Comparison of ENCODE assay signal across 1 cellular context in the genomic region with DNA sequence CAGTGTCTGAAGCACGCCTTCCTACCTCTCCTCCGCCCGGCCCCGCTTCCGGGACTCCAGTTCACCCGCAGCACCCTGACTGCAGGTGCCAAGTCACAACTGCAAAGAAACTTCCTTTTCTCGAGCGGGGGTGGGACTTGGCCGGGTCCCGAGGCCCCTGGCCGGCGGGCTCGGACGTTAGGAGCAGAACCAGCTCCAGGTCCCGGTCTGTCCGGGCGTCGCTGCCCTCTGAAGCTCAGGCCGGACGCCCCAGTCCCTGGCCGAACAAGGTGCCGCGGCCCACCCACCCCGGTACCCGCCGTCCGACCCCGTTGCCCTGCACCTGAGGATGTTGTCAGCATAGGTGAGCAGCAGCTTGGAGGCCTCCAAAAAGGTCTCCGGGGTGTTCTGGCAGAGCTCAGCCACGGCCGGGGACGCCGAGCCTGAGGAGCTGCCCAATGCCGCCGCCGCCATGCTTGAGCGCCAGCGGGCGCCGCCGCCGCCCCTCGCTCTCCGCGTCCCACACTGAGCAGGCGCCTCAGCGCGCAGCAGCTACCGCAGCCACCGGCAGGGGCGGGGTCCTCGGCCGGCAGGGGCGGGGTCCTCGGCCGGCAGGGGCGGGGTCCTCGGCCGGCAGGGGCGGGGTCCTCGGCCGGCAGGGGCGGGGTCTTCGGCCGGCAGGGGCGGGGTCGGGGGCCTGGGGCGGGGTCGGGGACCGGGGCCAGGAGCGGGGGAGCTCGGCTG.
TF ChIP-seq lines count a peak whose summit lies in the region.

A gene with protein sequence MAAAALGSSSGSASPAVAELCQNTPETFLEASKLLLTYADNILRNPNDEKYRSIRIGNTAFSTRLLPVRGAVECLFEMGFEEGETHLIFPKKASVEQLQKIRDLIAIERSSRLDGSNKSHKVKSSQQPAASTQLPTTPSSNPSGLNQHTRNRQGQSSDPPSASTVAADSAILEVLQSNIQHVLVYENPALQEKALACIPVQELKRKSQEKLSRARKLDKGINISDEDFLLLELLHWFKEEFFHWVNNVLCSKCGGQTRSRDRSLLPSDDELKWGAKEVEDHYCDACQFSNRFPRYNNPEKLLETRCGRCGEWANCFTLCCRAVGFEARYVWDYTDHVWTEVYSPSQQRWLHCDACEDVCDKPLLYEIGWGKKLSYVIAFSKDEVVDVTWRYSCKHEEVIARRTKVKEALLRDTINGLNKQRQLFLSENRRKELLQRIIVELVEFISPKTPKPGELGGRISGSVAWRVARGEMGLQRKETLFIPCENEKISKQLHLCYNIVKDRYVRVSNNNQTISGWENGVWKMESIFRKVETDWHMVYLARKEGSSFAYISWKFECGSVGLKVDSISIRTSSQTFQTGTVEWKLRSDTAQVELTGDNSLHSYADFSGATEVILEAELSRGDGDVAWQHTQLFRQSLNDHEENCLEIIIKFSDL (minus strand): TSS at position 506 of the 723 bp plus-strand sequence. CDS start 53 bp downstream, at position 453.

TF ChIP-seq in HepG2, 621 proteins besides CTCF, POLR2A, EP300 and RAD21 (continued from another document and continues in another):
- no peak for TF ChIP-seq PPARG (CRISPR knock-in tag; conservative IDR thresholded peaks at IDR 0.05)
- TF ChIP-seq PHF21A (CRISPR knock-in tag; IDR thresholded peaks at IDR 0.05) = no peak
- no peak for TF ChIP-seq IKZF4 (CRISPR knock-in tag; IDR thresholded peaks at IDR 0.05; ENCODE audit: borderline replicate concordance, low read depth, not compliant biosample characterization)
- TF ChIP-seq ZNF484 (CRISPR knock-in tag; IDR thresholded peaks at IDR 0.05; ENCODE audit: borderline replicate concordance, low read depth) = no peak
- TF ChIP-seq MNT (IDR thresholded peaks at IDR 0.05) = no peak
- TF ChIP-seq, protein P1, sequence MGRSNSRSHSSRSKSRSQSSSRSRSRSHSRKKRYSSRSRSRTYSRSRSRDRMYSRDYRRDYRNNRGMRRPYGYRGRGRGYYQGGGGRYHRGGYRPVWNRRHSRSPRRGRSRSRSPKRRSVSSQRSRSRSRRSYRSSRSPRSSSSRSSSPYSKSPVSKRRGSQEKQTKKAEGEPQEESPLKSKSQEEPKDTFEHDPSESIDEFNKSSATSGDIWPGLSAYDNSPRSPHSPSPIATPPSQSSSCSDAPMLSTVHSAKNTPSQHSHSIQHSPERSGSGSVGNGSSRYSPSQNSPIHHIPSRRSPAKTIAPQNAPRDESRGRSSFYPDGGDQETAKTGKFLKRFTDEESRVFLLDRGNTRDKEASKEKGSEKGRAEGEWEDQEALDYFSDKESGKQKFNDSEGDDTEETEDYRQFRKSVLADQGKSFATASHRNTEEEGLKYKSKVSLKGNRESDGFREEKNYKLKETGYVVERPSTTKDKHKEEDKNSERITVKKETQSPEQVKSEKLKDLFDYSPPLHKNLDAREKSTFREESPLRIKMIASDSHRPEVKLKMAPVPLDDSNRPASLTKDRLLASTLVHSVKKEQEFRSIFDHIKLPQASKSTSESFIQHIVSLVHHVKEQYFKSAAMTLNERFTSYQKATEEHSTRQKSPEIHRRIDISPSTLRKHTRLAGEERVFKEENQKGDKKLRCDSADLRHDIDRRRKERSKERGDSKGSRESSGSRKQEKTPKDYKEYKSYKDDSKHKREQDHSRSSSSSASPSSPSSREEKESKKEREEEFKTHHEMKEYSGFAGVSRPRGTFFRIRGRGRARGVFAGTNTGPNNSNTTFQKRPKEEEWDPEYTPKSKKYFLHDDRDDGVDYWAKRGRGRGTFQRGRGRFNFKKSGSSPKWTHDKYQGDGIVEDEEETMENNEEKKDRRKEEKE (IDR thresholded peaks at IDR 0.05) = no peak
- TF ChIP-seq ZNF619 (CRISPR knock-in tag; IDR thresholded peaks at IDR 0.05) = peak; percentile 46; the same call in 1 of the 2 replicates
- TF ChIP-seq, protein P2, sequence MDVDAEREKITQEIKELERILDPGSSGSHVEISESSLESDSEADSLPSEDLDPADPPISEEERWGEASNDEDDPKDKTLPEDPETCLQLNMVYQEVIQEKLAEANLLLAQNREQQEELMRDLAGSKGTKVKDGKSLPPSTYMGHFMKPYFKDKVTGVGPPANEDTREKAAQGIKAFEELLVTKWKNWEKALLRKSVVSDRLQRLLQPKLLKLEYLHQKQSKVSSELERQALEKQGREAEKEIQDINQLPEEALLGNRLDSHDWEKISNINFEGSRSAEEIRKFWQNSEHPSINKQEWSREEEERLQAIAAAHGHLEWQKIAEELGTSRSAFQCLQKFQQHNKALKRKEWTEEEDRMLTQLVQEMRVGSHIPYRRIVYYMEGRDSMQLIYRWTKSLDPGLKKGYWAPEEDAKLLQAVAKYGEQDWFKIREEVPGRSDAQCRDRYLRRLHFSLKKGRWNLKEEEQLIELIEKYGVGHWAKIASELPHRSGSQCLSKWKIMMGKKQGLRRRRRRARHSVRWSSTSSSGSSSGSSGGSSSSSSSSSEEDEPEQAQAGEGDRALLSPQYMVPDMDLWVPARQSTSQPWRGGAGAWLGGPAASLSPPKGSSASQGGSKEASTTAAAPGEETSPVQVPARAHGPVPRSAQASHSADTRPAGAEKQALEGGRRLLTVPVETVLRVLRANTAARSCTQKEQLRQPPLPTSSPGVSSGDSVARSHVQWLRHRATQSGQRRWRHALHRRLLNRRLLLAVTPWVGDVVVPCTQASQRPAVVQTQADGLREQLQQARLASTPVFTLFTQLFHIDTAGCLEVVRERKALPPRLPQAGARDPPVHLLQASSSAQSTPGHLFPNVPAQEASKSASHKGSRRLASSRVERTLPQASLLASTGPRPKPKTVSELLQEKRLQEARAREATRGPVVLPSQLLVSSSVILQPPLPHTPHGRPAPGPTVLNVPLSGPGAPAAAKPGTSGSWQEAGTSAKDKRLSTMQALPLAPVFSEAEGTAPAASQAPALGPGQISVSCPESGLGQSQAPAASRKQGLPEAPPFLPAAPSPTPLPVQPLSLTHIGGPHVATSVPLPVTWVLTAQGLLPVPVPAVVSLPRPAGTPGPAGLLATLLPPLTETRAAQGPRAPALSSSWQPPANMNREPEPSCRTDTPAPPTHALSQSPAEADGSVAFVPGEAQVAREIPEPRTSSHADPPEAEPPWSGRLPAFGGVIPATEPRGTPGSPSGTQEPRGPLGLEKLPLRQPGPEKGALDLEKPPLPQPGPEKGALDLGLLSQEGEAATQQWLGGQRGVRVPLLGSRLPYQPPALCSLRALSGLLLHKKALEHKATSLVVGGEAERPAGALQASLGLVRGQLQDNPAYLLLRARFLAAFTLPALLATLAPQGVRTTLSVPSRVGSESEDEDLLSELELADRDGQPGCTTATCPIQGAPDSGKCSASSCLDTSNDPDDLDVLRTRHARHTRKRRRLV (CRISPR knock-in tag; IDR thresholded peaks at IDR 0.05) = no peak
- TF ChIP-seq AHDC1 (CRISPR knock-in tag; IDR thresholded peaks at IDR 0.05; ENCODE audit: borderline replicate concordance) = no peak
- peak; percentile 51; the same call in 1 of the 2 replicates for TF ChIP-seq MIER3 (CRISPR knock-in tag; IDR thresholded peaks at IDR 0.05; ENCODE audit: borderline replicate concordance)
- TF ChIP-seq PLSCR1 (CRISPR knock-in tag; IDR thresholded peaks at IDR 0.05; ENCODE audit: borderline replicate concordance) = no peak
- no peak for TF ChIP-seq BHLHE40 (IDR thresholded peaks at IDR 0.05; ENCODE audit: low read length)
- TF ChIP-seq HDAC6 (IDR thresholded peaks at IDR 0.05; ENCODE audit: low read depth, low read length) = no peak
- TF ChIP-seq ZFP36L1 (CRISPR knock-in tag; IDR thresholded peaks at IDR 0.05) = no peak
- peak; percentile 95 for TF ChIP-seq TAF1 (CRISPR knock-in tag; IDR thresholded peaks at IDR 0.05)
- no peak for TF ChIP-seq SMAD3 (CRISPR knock-in tag; IDR thresholded peaks at IDR 0.05)
- TF ChIP-seq ZNF138 (CRISPR knock-in tag; IDR thresholded peaks at IDR 0.05; ENCODE audit: low read depth) = 0 out of 2 replicates have a peak, but pooled peaks have one; percentile 29
- TF ChIP-seq TRIM22 (IDR thresholded peaks at IDR 0.05) = no peak
- peak; percentile 50; the same call in 1 of the 2 replicates for TF ChIP-seq KLF6 (CRISPR knock-in tag; IDR thresholded peaks at IDR 0.05)
- no peak for TF ChIP-seq FIP1L1 (IDR thresholded peaks at IDR 0.05; ENCODE audit: borderline replicate concordance, insufficient read depth, low read depth, low read length)
- TF ChIP-seq, protein P3, sequence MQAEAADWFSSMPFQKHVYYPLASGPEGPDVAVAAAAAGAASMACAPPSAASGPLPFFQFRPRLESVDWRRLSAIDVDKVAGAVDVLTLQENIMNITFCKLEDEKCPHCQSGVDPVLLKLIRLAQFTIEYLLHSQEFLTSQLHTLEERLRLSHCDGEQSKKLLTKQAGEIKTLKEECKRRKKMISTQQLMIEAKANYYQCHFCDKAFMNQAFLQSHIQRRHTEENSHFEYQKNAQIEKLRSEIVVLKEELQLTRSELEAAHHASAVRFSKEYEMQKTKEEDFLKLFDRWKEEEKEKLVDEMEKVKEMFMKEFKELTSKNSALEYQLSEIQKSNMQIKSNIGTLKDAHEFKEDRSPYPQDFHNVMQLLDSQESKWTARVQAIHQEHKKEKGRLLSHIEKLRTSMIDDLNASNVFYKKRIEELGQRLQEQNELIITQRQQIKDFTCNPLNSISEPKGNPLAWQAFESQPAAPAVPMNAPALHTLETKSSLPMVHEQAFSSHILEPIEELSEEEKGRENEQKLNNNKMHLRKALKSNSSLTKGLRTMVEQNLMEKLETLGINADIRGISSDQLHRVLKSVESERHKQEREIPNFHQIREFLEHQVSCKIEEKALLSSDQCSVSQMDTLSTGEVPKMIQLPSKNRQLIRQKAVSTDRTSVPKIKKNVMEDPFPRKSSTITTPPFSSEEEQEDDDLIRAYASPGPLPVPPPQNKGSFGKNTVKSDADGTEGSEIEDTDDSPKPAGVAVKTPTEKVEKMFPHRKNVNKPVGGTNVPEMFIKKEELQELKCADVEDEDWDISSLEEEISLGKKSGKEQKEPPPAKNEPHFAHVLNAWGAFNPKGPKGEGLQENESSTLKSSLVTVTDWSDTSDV (CRISPR knock-in tag; IDR thresholded peaks at IDR 0.05) = peak; percentile 90
- peak; percentile 47; the same call in 1 of the 2 replicates for TF ChIP-seq MTERF4 (CRISPR knock-in tag; IDR thresholded peaks at IDR 0.05)
